In the genomic region with DNA sequence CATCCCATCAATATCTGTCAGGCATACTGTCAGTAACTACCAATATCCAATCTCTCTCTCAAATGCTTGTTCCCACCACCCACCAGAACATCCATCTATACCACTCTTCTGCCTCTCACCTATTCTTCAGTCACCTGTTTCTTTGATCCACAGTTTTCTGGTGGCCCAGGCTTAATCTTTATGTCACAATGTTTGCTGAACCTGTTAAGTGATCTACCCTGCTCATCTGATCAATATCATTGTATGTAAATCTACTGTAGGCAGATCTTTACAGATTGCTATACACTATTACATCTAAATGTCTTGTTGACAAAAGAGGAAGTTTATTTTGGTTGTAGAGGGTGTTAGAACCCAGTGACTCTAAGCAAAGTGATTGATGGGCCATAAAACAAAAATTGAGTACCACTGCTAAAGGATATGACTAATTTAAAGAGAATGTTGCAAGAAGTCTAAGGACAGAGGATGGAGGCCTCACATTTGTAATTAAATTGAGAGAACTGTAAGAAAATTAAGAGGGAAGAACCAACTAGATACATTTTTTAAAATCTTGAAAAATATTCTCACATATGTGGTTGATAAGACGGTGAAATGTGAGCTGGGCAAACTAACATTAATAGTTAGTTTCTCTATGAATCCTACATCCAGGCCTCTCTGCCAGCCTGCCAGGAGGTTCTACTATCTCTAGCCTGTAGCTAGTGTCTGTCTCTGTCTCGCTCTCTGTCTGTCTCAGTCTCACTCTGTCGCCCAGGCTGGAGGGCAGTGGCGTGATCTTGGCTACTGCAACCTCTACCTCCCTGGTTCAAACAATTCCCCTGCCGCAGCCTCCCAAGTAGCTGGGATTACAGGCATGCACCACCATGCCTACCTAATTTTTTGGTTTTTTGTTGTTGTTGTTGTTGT, we compare ENCODE assay signal across 11 cellular contexts. TPM values are rescaled to one million over a fixed set of nuclear protein-coding genes. Genes with fewer than 3 reads are reported as not detected.
DNase-seq lines count a peak whose midpoint lies in the region; ATAC-seq and TF ChIP-seq lines count a peak whose summit lies in the region.
"Had no signal": no experiment of that assay in that cellular context is flagged by ENCODE, and none has a peak within 500 bp of the region (broad histone marks: within the 10 kb centered on the region; RNA-seq: fewer than 3 reads in every experiment).

No MANE protein-coding gene starts in this region.

- peaks cover 60% of the 10 kb centered on the region for H3K36me3 ChIP-seq in BLaER1

- H3K27ac ChIP-seq in BLaER1: no peak overlapping the region

- ATAC-seq in SK-N-SH treated with all-trans-retinoic acid at 6 μM for 48 hours (peak; percentile 53), GM18520 (IDR thresholded peaks at IDR 0.05; ENCODE audit: unreplicated experiment) (no peak), HG02973 (IDR thresholded peaks at IDR 0.05; ENCODE audit: unreplicated experiment) (no peak)
- ATAC-seq: naive thymus-derived CD8-positive, alpha-beta T cell; stimulated activated memory B cell treated with anti-CD40 and anti-IgM and Interleukin-4, amounts not matched to agents 10 μg/mL and 1 μg/mL and 100 μg/mL, for 72 hours had no signal

- H4K20me1 ChIP-seq in BLaER1: peaks cover 94% of the 10 kb centered on the region

- 0 out of 2 replicates have a peak overlapping the region, but pooled peaks have one; percentile 4 for H3K4me2 ChIP-seq in BLaER1

- H3K9ac ChIP-seq in BLaER1: no peak overlapping the region

- H3K9me3 ChIP-seq in BLaER1: peaks cover 7% of the 10 kb centered on the region; the same call in 1 of the 2 replicates

- H3K27me3 ChIP-seq in BLaER1: no peaks in the 10 kb centered on the region

- DNase-seq in HT1080 (ENCODE audit: low read depth): peak; percentile 63
- DNase-seq in kidney glomerular epithelial cell (lab: John Stamatoyannopoulos, UW): peak; percentile 50
- no peak for DNase-seq in C1 segment of cervical spinal cord (lab: John Stamatoyannopoulos, UW)
- DNase-seq in nucleus accumbens (lab: John Stamatoyannopoulos, UW): no peak
- DNase-seq: DMS53; naive thymus-derived CD8-positive, alpha-beta T cell had no signal

- H3K4me3 ChIP-seq in BLaER1: no peak overlapping the region

- no peaks in the 10 kb centered on the region for H3K4me1 ChIP-seq in BLaER1

TF ChIP-seq in SK-N-SH treated with all-trans-retinoic acid at 6 μM for 48 hours, 23 proteins besides CTCF, POLR2A, EP300 and RAD21:
- no peak for TF ChIP-seq ZFP3 (CRISPR knock-in tag; IDR thresholded peaks at IDR 0.05)
- TF ChIP-seq, protein P1, sequence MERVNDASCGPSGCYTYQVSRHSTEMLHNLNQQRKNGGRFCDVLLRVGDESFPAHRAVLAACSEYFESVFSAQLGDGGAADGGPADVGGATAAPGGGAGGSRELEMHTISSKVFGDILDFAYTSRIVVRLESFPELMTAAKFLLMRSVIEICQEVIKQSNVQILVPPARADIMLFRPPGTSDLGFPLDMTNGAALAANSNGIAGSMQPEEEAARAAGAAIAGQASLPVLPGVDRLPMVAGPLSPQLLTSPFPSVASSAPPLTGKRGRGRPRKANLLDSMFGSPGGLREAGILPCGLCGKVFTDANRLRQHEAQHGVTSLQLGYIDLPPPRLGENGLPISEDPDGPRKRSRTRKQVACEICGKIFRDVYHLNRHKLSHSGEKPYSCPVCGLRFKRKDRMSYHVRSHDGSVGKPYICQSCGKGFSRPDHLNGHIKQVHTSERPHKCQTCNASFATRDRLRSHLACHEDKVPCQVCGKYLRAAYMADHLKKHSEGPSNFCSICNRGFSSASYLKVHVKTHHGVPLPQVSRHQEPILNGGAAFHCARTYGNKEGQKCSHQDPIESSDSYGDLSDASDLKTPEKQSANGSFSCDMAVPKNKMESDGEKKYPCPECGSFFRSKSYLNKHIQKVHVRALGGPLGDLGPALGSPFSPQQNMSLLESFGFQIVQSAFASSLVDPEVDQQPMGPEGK (CRISPR knock-in tag; IDR thresholded peaks at IDR 0.05; ENCODE audit: borderline replicate concordance): no peak
- no peak for TF ChIP-seq GLIS3 (CRISPR knock-in tag; IDR thresholded peaks at IDR 0.05)
- no peak for TF ChIP-seq CREB5 (CRISPR knock-in tag; IDR thresholded peaks at IDR 0.05; ENCODE audit: low read depth)
- no peak for TF ChIP-seq ARNTL (CRISPR knock-in tag; IDR thresholded peaks at IDR 0.05; ENCODE audit: borderline replicate concordance, low read depth)
- TF ChIP-seq ZFP30 (CRISPR knock-in tag; IDR thresholded peaks at IDR 0.05): no peak
- no peak; the same call in 1 of the 2 replicates for TF ChIP-seq ZC3H10 (CRISPR knock-in tag; IDR thresholded peaks at IDR 0.05)
- no peak for TF ChIP-seq TSHZ2 (CRISPR knock-in tag; IDR thresholded peaks at IDR 0.05)
- no peak for TF ChIP-seq CSRNP3 (CRISPR knock-in tag; IDR thresholded peaks at IDR 0.05)
- no peak for TF ChIP-seq POU6F1 (CRISPR knock-in tag; IDR thresholded peaks at IDR 0.05; ENCODE audit: borderline replicate concordance, low read depth)
- no peak for TF ChIP-seq RARB (CRISPR knock-in tag; IDR thresholded peaks at IDR 0.05)
- TF ChIP-seq OSR1 (CRISPR knock-in tag; IDR thresholded peaks at IDR 0.05): no peak

RNA-seq across cellular contexts. Expression of gene EGLN1, which starts 34.1 kb away (rescaled TPM):
- total RNA-seq in HT1080 (2014; rRNA removed; shearing (Covaris generic)): 24.9 and 25.8 TPM in 2 replicates
- polyA plus RNA-seq in HT1080 (2015; cell fraction: cytosol; rRNA removed): 27.3 and 33.7 TPM in 2 replicates
- 17.9 and 21.7 TPM in 2 replicates for polyA plus RNA-seq in HT1080 (2015; cell fraction: nucleus; rRNA removed)

RNA-seq across cellular contexts. Expression of gene SPRTN, which starts 49.9 kb away (rescaled TPM):
- total RNA-seq in HT1080 (2014; rRNA removed; shearing (Covaris generic)): 8.6 TPM in 2 replicates
- 7.1 and 7.7 TPM in 2 replicates for polyA plus RNA-seq in HT1080 (2015; cell fraction: cytosol; rRNA removed)
- 11.4 and 12.2 TPM in 2 replicates for polyA plus RNA-seq in HT1080 (2015; cell fraction: nucleus; rRNA removed)

RNA-seq across cellular contexts. Expression of gene EXOC8, which starts 50.4 kb away (rescaled TPM):
- total RNA-seq in HT1080 (2014; rRNA removed; shearing (Covaris generic)): 7.3 and 7.4 TPM in 2 replicates
- 6.3 and 7.3 TPM in 2 replicates for polyA plus RNA-seq in HT1080 (2015; cell fraction: cytosol; rRNA removed)
- polyA plus RNA-seq in HT1080 (2015; cell fraction: nucleus; rRNA removed): 13.0 and 14.3 TPM in 2 replicates

Comparison
In these comparisons a context has a peak if more than half of its experiments do, and no peak if none do; other contexts are left out.
1. DNase-seq: peak in HT1080 (single experiment) and kidney glomerular epithelial cell (single experiment); none in C1 segment of cervical spinal cord (0 of 14) and nucleus accumbens (0 of 56).